Comparison of ENCODE assay signal across 7 cellular contexts in genomic region chr10:6052247-6053221, GRCh38. TPM values are rescaled to one million over a fixed set of nuclear protein-coding genes. Genes with fewer than 3 reads are reported as not detected.
DNase-seq lines count a peak whose midpoint lies in the region; ATAC-seq, FAIRE-seq and TF ChIP-seq lines count a peak whose summit lies in the region.

No MANE protein-coding gene starts in this region.

- peaks cover 2% of the 10 kb centered on the region for H3K27me3 ChIP-seq in bronchial epithelial cell (ENCODE audit: control insufficient read depth, insufficient read depth, low read length)

- ATAC-seq in HG02588 (IDR thresholded peaks at IDR 0.05; ENCODE audit: unreplicated experiment) (peak; percentile 38), HG03521 (IDR thresholded peaks at IDR 0.05; ENCODE audit: unreplicated experiment) (no peak)

- DNase-seq in UCSD-AML1 (lab: John Stamatoyannopoulos, UW; ENCODE audit: unreplicated experiment) (peak; percentile 74), bronchial epithelial cell (ENCODE audit: low read depth) (peak; percentile 10), T1000 (lab: John Stamatoyannopoulos, UW) (no peak), NCI-H2196 treated with DMSO at 0.1 percent for 48 hours (lab: John Stamatoyannopoulos, UW; ENCODE audit: unreplicated experiment) (no peak)
- DNase-seq in stimulated activated CD4-positive, alpha-beta T cell treated with anti-CD3 and anti-CD28 coated beads, TNF-alpha, amount 100 ng/mL, for 4 hours (ENCODE audit: low read depth in 3 of 3), result peak; percentile 56 to 75 (median 75)

- H3K36me3 ChIP-seq in bronchial epithelial cell (ENCODE audit: control insufficient read depth, insufficient read depth, low read length), result no peaks in the 10 kb centered on the region

- FAIRE-seq in bronchial epithelial cell (lab: Jason Lieb, UNC), result peak; percentile 60

- no peak for TF ChIP-seq CTCF in bronchial epithelial cell (IDR thresholded peaks at IDR 0.05; ENCODE audit: insufficient read depth, low read length, severe bottlenecking)

- H3K4me3 ChIP-seq in bronchial epithelial cell (ENCODE audit: low read depth, low read length), result no peak overlapping the region

RNA-seq across cellular contexts. Expression of gene IL2RA, which starts 9.6 kb away (rescaled TPM):
- total RNA-seq in bronchial epithelial cell, result not detected in 2 replicates

RNA-seq across cellular contexts. Expression of gene RBM17, which starts 36.3 kb away (rescaled TPM):
- 33.2 and 45.4 TPM in 2 replicates for total RNA-seq in bronchial epithelial cell

Comparison
In these comparisons a context has a peak if more than half of its experiments do, and no peak if none do; other contexts are left out.
1. DNase-seq: peak in UCSD-AML1 (single experiment), bronchial epithelial cell (single experiment) and stimulated activated CD4-positive, alpha-beta T cell treated with anti-CD3 and anti-CD28 coated beads, TNF-alpha, amount 100 ng/mL, for 4 hours (3 of 3); none in T1000 (single experiment) and NCI-H2196 treated with DMSO at 0.1 percent for 48 hours (single experiment).